Comparison of ENCODE assay signal across 13 cellular contexts in genomic region chr12:11658796-11659195, GRCh38. TPM values are rescaled to one million over a fixed set of nuclear protein-coding genes. Genes with fewer than 3 reads are reported as not detected.
DNase-seq lines count a peak whose midpoint lies in the region; ATAC-seq and TF ChIP-seq lines count a peak whose summit lies in the region.
"Had no signal": no experiment of that assay in that cellular context is flagged by ENCODE, and none has a peak within 500 bp of the region (broad histone marks: within the 10 kb centered on the region; RNA-seq: fewer than 3 reads in every experiment).

No MANE protein-coding gene starts in this region.

- TF ChIP-seq EP300 in sigmoid colon (IDR thresholded peaks at IDR 0.05): no peak

- ATAC-seq in SK-N-SH treated with all-trans-retinoic acid at 6 μM for 48 hours (peak; percentile 97), upper lobe of right lung (no peak)
- ATAC-seq: naive thymus-derived CD4-positive, alpha-beta T cell had no signal

- H3K36me3 ChIP-seq in sigmoid colon (no peaks in the 10 kb centered on the region), upper lobe of right lung (no peaks in the 10 kb centered on the region)

- intact Hi-C loops in sigmoid colon (cut with DNase I): loop anchor here (5.0 kb wide), 1 partner anchor 134 kb away; no protein-coding TSS in a partner anchor
- intact Hi-C loops in upper lobe of right lung (cut with DNase I): no loop called here

- H3K4me3 ChIP-seq in sigmoid colon: no peak overlapping the region
- no peak overlapping the region for H3K4me3 ChIP-seq in upper lobe of right lung

- H3K27me3 ChIP-seq in sigmoid colon (no peaks in the 10 kb centered on the region), upper lobe of right lung (no peaks in the 10 kb centered on the region)

- H3K9me3 ChIP-seq in sigmoid colon: no peaks in the 10 kb centered on the region
- no peaks in the 10 kb centered on the region for H3K9me3 ChIP-seq in upper lobe of right lung

- H3K4me1 ChIP-seq in sigmoid colon (peaks cover 0 to 98% (median 87%) of the 10 kb centered on the region in 4 donors), upper lobe of right lung (peaks cover 49% of the 10 kb centered on the region)

- DNase-seq in ELR (ENCODE audit: low read depth) (peak; percentile 92), fibroblast of gingiva (ENCODE audit: low read depth) (peak; percentile 24), sigmoid colon (no peak), upper lobe of right lung (no peak), NCI-H510A treated with DMSO at 0.1 percent for 48 hours (lab: John Stamatoyannopoulos, UW) (no peak)
- DNase-seq in activated effector memory CD4-positive, alpha-beta T cell treated with Interleukin-2 at 50 U/mL for 16 hours: no peak
- DNase-seq: caudate nucleus; hypothalamus; naive thymus-derived CD4-positive, alpha-beta T cell; NCI-H748 treated with DMSO at 0.1 percent for 48 hours; stimulated activated naive CD4-positive, alpha-beta T cell had no signal

- H3K27ac ChIP-seq in sigmoid colon: peak overlapping the region; percentile 48 to 99 (median 75)
- H3K27ac ChIP-seq in upper lobe of right lung: no peak overlapping the region
- H3K27ac ChIP-seq: KMS-11 had no signal

- TF ChIP-seq CTCF in sigmoid colon (IDR thresholded peaks at IDR 0.05) (no peak), upper lobe of right lung (IDR thresholded peaks at IDR 0.05) (no peak)

- TF ChIP-seq POLR2A in sigmoid colon (IDR thresholded peaks at IDR 0.05): no peak

- WGBS in sigmoid colon, 2 donors: 71 to 82% methylated on average over 2 of the region's 2 CpGs

TF ChIP-seq in SK-N-SH treated with all-trans-retinoic acid at 6 μM for 48 hours, 23 proteins besides CTCF, POLR2A, EP300 and RAD21:
- TF ChIP-seq ISL1 (CRISPR knock-in tag; IDR thresholded peaks at IDR 0.05) (no peak), RARB (CRISPR knock-in tag; IDR thresholded peaks at IDR 0.05) (no peak), ZNF8 (CRISPR knock-in tag; IDR thresholded peaks at IDR 0.05) (no peak), ZC3H10 (CRISPR knock-in tag; IDR thresholded peaks at IDR 0.05) (no peak), ARNTL (CRISPR knock-in tag; IDR thresholded peaks at IDR 0.05; ENCODE audit: borderline replicate concordance, low read depth) (no peak), PATZ1 (CRISPR knock-in tag; IDR thresholded peaks at IDR 0.05; ENCODE audit: borderline replicate concordance) (no peak), ZNF70 (CRISPR knock-in tag; IDR thresholded peaks at IDR 0.05) (no peak), CSRNP3 (CRISPR knock-in tag; IDR thresholded peaks at IDR 0.05) (no peak), CSDC2 (CRISPR knock-in tag; IDR thresholded peaks at IDR 0.05) (no peak)
- TF ChIP-seq, protein P1, sequence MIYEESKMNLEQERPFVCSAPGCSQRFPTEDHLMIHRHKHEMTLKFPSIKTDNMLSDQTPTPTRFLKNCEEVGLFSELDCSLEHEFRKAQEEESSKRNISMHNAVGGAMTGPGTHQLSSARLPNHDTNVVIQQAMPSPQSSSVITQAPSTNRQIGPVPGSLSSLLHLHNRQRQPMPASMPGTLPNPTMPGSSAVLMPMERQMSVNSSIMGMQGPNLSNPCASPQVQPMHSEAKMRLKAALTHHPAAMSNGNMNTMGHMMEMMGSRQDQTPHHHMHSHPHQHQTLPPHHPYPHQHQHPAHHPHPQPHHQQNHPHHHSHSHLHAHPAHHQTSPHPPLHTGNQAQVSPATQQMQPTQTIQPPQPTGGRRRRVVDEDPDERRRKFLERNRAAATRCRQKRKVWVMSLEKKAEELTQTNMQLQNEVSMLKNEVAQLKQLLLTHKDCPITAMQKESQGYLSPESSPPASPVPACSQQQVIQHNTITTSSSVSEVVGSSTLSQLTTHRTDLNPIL (CRISPR knock-in tag; IDR thresholded peaks at IDR 0.05; ENCODE audit: low read depth): no peak

RNA-seq across cellular contexts. Expression of gene ETV6, which starts 9.3 kb away (rescaled TPM):
- 10 to 100 TPM; 15.7 to 35.2 (median 23.6) TPM for total RNA-seq in sigmoid colon
- polyA plus RNA-seq in sigmoid colon: 10 to 100 TPM in 2 of 3 donors, 1 to 10 TPM in 1; 8.4 to 17.3 (median 13.4) TPM
- total RNA-seq in upper lobe of right lung: 45.0 TPM

Comparison
In these comparisons a context has a peak if more than half of its experiments do, and no peak if none do; other contexts are left out.
1. DNase-seq: peak in ELR (single experiment) and fibroblast of gingiva (single experiment); none in sigmoid colon (single experiment), activated effector memory CD4-positive, alpha-beta T cell treated with Interleukin-2 at 50 U/mL for 16 hours (single experiment), upper lobe of right lung (single experiment) and NCI-H510A treated with DMSO at 0.1 percent for 48 hours (single experiment).